ENCODE assay signal across 1 cellular context in genomic region chr12:125424909-125425308, GRCh38.
TF ChIP-seq lines count a peak whose summit lies in the region.

No MANE protein-coding gene starts in this region.

TF ChIP-seq in GM12878, 131 proteins besides CTCF, POLR2A, EP300 and RAD21 (continued from another document):
- TF ChIP-seq ZBTB11 (CRISPR knock-in tag; IDR thresholded peaks at IDR 0.05) (no peak), PAX8 (IDR thresholded peaks at IDR 0.05) (no peak), CEBPZ (IDR thresholded peaks at IDR 0.05; ENCODE audit: low read depth, low read length) (no peak), USF1 (IDR thresholded peaks at IDR 0.05; ENCODE audit: borderline replicate concordance, extremely low read length, insufficient read depth, low read depth, low read length) (no peak), MTA2 (IDR thresholded peaks at IDR 0.05; ENCODE audit: low read depth) (no peak), SREBF2 (IDR thresholded peaks at IDR 0.05; ENCODE audit: low read length) (no peak), ZNF207 (IDR thresholded peaks at IDR 0.05; ENCODE audit: borderline replicate concordance) (no peak), KAT2A (conservative IDR thresholded peaks at IDR 0.05; ENCODE audit: control insufficient read depth, low read depth, low read length) (no peak), CHD1 (IDR thresholded peaks at IDR 0.05; ENCODE audit: low read depth, low read length) (no peak)
